In the genomic region with DNA sequence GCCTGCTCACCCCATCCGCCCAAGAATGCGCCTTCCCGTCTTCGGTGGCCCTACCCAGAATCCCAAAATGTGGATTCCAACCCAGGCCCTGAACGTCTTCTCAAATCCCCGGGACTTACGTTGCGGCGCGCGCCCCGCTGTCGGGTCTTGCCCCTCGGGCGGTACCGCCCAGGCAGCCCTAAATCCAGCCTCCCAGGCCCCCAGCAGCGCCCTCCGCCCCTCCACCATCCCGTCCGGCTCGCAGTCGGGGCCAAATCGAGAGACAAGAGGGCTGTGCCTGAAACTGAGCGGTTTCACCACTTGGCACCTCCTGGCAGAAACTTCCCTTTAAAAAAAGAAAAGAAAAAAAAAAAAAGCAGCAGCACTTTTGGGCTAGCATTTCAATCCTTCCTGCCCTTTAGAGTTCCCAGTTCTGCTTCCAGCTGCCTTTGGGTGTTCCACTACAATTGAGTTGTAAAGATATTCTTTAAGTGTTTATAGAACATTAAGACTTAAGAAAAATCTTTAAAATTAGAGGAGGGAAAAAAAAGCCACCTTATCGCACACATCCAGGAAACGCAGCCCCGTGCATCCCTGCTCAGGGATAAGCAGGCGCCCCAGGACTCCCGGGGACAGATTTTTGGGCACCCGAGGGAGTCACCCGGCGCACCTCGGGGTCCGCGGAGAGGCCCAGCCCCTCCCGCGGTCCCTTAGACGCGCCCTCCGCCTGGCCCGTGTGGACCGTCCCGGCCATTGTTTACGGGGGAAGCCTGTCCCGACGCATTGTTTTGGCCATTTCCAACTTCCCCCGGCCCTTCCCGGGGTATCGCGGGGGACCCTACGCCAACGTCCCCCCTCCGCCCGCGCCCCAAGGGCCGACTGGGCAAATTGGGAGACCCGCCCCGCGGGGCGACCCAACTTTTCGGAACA, we compare ENCODE assay signal across 8 cellular contexts. TPM values are rescaled to one million over a fixed set of nuclear protein-coding genes. Genes with fewer than 3 reads are reported as not detected.
A peak's percentile ranks its signal among the peaks of the same experiment; 100 is the strongest.
DNase-seq lines count a peak whose midpoint lies in the region; ATAC-seq, FAIRE-seq and TF ChIP-seq lines count a peak whose summit lies in the region.

No MANE protein-coding gene starts in this region.

- ATAC-seq in Right ventricle myocardium inferior, result peak; percentile 45
- peak; percentile 13 to 36 (median 25) for ATAC-seq in pancreas
- no peak for ATAC-seq in GM21528 (IDR thresholded peaks at IDR 0.05; ENCODE audit: low FRiP score, unreplicated experiment)

- TF ChIP-seq CTCF in GM12864 (IDR thresholded peaks at IDR 0.05; ENCODE audit: low read depth, low read length, missing control alignments), result no peak
- no peak for TF ChIP-seq CTCF in pancreas (IDR thresholded peaks at IDR 0.05)

- peak overlapping the region; percentile 48 for H3K27ac Mint-ChIP-seq in activated T-helper 1 cell treated with anti-CD3 and anti-CD28 coated beads, Interleukin-12 subunit alpha, Interleukin-12 subunit beta, Interleukin-2, Interleukin-4 antibody, amounts not matched to agents 30 ng/mL and 10 ng/mL and 1 ng/mL, durations not matched to agents 14 hours and 24 hours and 36 hours

- peaks cover 6% of the 10 kb centered on the region for H3K27me3 Mint-ChIP-seq in activated T-helper 1 cell treated with anti-CD3 and anti-CD28 coated beads, Interleukin-12 subunit alpha, Interleukin-12 subunit beta, Interleukin-2, Interleukin-4 antibody, amounts not matched to agents 30 ng/mL and 10 ng/mL and 1 ng/mL, durations not matched to agents 14 hours and 24 hours and 36 hours (ENCODE audit: insufficient read depth)

- FAIRE-seq in pancreas (lab: Jason Lieb, UNC), result no peak

- H3K9me3 ChIP-seq in KOPT-K1 (ENCODE audit: insufficient read depth, low read length, poor library complexity, severe bottlenecking) (no peaks in the 10 kb centered on the region), pancreas (no peaks in the 10 kb centered on the region)

- H3K27ac ChIP-seq in KOPT-K1 (ENCODE audit: low read depth, low read length, poor library complexity, severe bottlenecking), result peak overlapping the region; percentile 62
- peak overlapping the region; percentile 48 to 91 (median 84) for H3K27ac ChIP-seq in pancreas

- H3K4me3 ChIP-seq in GM12864 (ENCODE audit: low read depth, low read length) (peak overlapping the region; percentile 92), pancreas (peak overlapping the region; percentile 65 to 90 (median 70))

- no peaks in the 10 kb centered on the region for H3K27me3 ChIP-seq in pancreas

- H3K4me1 ChIP-seq in pancreas, result peaks cover 0 to 13% (median 0%) of the 10 kb centered on the region in 3 donors

- 4 to 9% methylated on average over 49 to 61 of the region's 61 CpGs for WGBS in pancreas, 2 donors

- no peaks in the 10 kb centered on the region for H3K9me3 Mint-ChIP-seq in activated T-helper 1 cell treated with anti-CD3 and anti-CD28 coated beads, Interleukin-12 subunit alpha, Interleukin-12 subunit beta, Interleukin-2, Interleukin-4 antibody, amounts not matched to agents 30 ng/mL and 10 ng/mL and 1 ng/mL, durations not matched to agents 14 hours and 24 hours and 36 hours

- DNase-seq in GM12864 (ENCODE audit: low read depth), result peak; percentile 26
- DNase-seq in activated T-helper 1 cell treated with anti-CD3 and anti-CD28 coated beads, Interleukin-12 subunit alpha, Interleukin-12 subunit beta, Interleukin-2, Interleukin-4 antibody, amounts not matched to agents 30 ng/mL and 10 ng/mL and 1 ng/mL, durations not matched to agents 14 hours and 24 hours and 36 hours (ENCODE audit: low spot score), result no peak
- DNase-seq in Right ventricle myocardium inferior (ENCODE audit: missing footprints), result peak; percentile 85
- DNase-seq in pancreas, result peak; percentile 44 to 72 (median 54)
- no peak for DNase-seq in NCI-H2196 (lab: John Stamatoyannopoulos, UW; ENCODE audit: unreplicated experiment)
- DNase-seq in NCI-H226, result no peak

- intact Hi-C loops in activated T-helper 1 cell treated with anti-CD3 and anti-CD28 coated beads, Interleukin-12 subunit alpha, Interleukin-12 subunit beta, Interleukin-2, Interleukin-4 antibody, amounts not matched to agents 30 ng/mL and 10 ng/mL and 1 ng/mL, durations not matched to agents 14 hours and 24 hours and 36 hours (cut with micrococcal nuclease), result loop anchor here (1.0 to 5.0 kb wide), 6 partner anchors 81 to 340 kb away; a partner anchor contains a TSS
- intact Hi-C loops in Right ventricle myocardium inferior (cut with DNase I), result loop anchor here (2.0 to 5.0 kb wide), 2 partner anchors 65 to 109 kb away; a partner anchor contains a TSS
- intact Hi-C loops in pancreas (cut with DNase I), result no loop called here

- peak overlapping the region; percentile 84 for H3K4me3 Mint-ChIP-seq in activated T-helper 1 cell treated with anti-CD3 and anti-CD28 coated beads, Interleukin-12 subunit alpha, Interleukin-12 subunit beta, Interleukin-2, Interleukin-4 antibody, amounts not matched to agents 30 ng/mL and 10 ng/mL and 1 ng/mL, durations not matched to agents 14 hours and 24 hours and 36 hours

- peaks cover 4% of the 10 kb centered on the region for H3K36me3 Mint-ChIP-seq in activated T-helper 1 cell treated with anti-CD3 and anti-CD28 coated beads, Interleukin-12 subunit alpha, Interleukin-12 subunit beta, Interleukin-2, Interleukin-4 antibody, amounts not matched to agents 30 ng/mL and 10 ng/mL and 1 ng/mL, durations not matched to agents 14 hours and 24 hours and 36 hours (ENCODE audit: low read depth)

- H3K36me3 ChIP-seq in KOPT-K1 (ENCODE audit: insufficient read depth, low read length) (no peaks in the 10 kb centered on the region), pancreas (no peaks in the 10 kb centered on the region)

- peaks cover 49% of the 10 kb centered on the region for H3K4me1 Mint-ChIP-seq in activated T-helper 1 cell treated with anti-CD3 and anti-CD28 coated beads, Interleukin-12 subunit alpha, Interleukin-12 subunit beta, Interleukin-2, Interleukin-4 antibody, amounts not matched to agents 30 ng/mL and 10 ng/mL and 1 ng/mL, durations not matched to agents 14 hours and 24 hours and 36 hours (ENCODE audit: low read depth)

RNA-seq across cellular contexts. Expression of a gene that starts 57.6 kb away (rescaled TPM):
- total RNA-seq in activated T-helper 1 cell treated with anti-CD3 and anti-CD28 coated beads, Interleukin-12 subunit alpha, Interleukin-12 subunit beta, Interleukin-2, Interleukin-4 antibody, amounts not matched to agents 30 ng/mL and 10 ng/mL and 1 ng/mL, durations not matched to agents 14 hours and 24 hours and 36 hours, result not detected in 2 replicates
- total RNA-seq in Right ventricle myocardium inferior, result 16.0 TPM
- total RNA-seq in pancreas, result not detected
- not detected for polyA plus RNA-seq in pancreas

Comparison
In these comparisons a context has a peak if more than half of its experiments do, and no peak if none do; other contexts are left out.
1. DNase-seq: peak in GM12864 (single experiment), Right ventricle myocardium inferior (single experiment) and pancreas (6 of 6); none in activated T-helper 1 cell treated with anti-CD3 and anti-CD28 coated beads, Interleukin-12 subunit alpha, Interleukin-12 subunit beta, Interleukin-2, Interleukin-4 antibody, amounts not matched to agents 30 ng/mL and 10 ng/mL and 1 ng/mL, durations not matched to agents 14 hours and 24 hours and 36 hours (single experiment), NCI-H2196 (single experiment) and NCI-H226 (single experiment).
2. RNA of a gene that starts 57.6 kb away (total RNA-seq): 16.0 TPM in Right ventricle myocardium inferior (single experiment); not detected in activated T-helper 1 cell treated with anti-CD3 and anti-CD28 coated beads, Interleukin-12 subunit alpha, Interleukin-12 subunit beta, Interleukin-2, Interleukin-4 antibody, amounts not matched to agents 30 ng/mL and 10 ng/mL and 1 ng/mL, durations not matched to agents 14 hours and 24 hours and 36 hours and not detected in pancreas; every median in the first group is over 10 times any median in the second.
3. intact Hi-C loops: an anchor here in activated T-helper 1 cell treated with anti-CD3 and anti-CD28 coated beads, Interleukin-12 subunit alpha, Interleukin-12 subunit beta, Interleukin-2, Interleukin-4 antibody, amounts not matched to agents 30 ng/mL and 10 ng/mL and 1 ng/mL, durations not matched to agents 14 hours and 24 hours and 36 hours (1.0 to 5.0 kb wide) and Right ventricle myocardium inferior (2.0 to 5.0 kb wide); none called in pancreas.